Comparison of ENCODE assay signal across 2 cellular contexts in the genomic region with DNA sequence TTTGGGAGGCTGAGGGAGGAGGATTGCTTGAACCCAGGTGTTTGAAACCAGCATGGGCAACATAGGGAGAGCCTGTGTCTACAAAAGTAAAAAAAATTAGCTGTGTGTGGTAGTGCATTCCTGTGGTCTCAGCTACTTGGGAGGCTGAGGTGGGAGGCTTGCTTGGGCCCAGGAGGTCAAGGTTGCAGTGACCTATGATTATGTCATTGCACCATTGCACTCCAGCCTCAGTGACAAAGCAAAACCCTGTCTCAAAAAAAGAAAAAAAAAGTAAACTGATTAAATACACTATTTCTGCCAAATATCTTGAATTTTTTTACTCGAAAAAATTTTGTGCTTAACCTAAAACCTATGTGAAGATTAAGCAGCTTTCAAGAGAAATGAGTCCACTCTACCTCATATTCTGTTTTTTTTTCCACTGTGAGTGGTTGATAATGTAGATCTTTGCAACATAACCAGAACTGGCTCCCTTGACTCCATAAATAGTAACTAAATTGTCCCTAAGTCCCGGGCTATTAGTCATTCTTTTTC.
TF ChIP-seq lines count a peak whose summit lies in the region.

No MANE protein-coding gene starts in this region.

TF ChIP-seq in IMR-90, 13 proteins besides CTCF, POLR2A, EP300 and RAD21:
- TF ChIP-seq MAZ (IDR thresholded peaks at IDR 0.05; ENCODE audit: borderline replicate concordance, low read depth, low read length), result no peak
- TF ChIP-seq NFE2L2 (IDR thresholded peaks at IDR 0.05; ENCODE audit: low read depth, low read length), result peak; percentile 61; the same call in 1 of the 2 replicates

TF ChIP-seq in HepG2, 621 proteins besides CTCF, POLR2A, EP300 and RAD21 (continues in another document):
- TF ChIP-seq ZBTB7A (CRISPR knock-in tag; IDR thresholded peaks at IDR 0.05) (no peak), ZNF567 (CRISPR knock-in tag; IDR thresholded peaks at IDR 0.05; ENCODE audit: borderline replicate concordance) (no peak), TCF12 (IDR thresholded peaks at IDR 0.05) (no peak), TCF12 (CRISPR knock-in tag; IDR thresholded peaks at IDR 0.05) (no peak), ZNF510 (CRISPR knock-in tag; IDR thresholded peaks at IDR 0.05; ENCODE audit: low read depth) (no peak), ATRX (CRISPR knock-in tag; IDR thresholded peaks at IDR 0.05; ENCODE audit: borderline replicate concordance) (no peak), GTF3A (CRISPR knock-in tag; conservative IDR thresholded peaks at IDR 0.05) (no peak), ZNF713 (CRISPR knock-in tag; IDR thresholded peaks at IDR 0.05) (no peak), LCORL (IDR thresholded peaks at IDR 0.05) (no peak), LCORL (CRISPR knock-in tag; IDR thresholded peaks at IDR 0.05) (no peak), SAFB2 (CRISPR knock-in tag; IDR thresholded peaks at IDR 0.05; ENCODE audit: borderline replicate concordance, low read depth) (no peak), ADNP (CRISPR knock-in tag; IDR thresholded peaks at IDR 0.05) (0 out of 2 replicates have a peak, but pooled peaks have one; percentile 31), IRF2 (CRISPR knock-in tag; IDR thresholded peaks at IDR 0.05) (no peak), NFYC (CRISPR knock-in tag; IDR thresholded peaks at IDR 0.05) (no peak), ZNF331 (CRISPR knock-in tag; IDR thresholded peaks at IDR 0.05) (no peak), ZNF350 (CRISPR knock-in tag; IDR thresholded peaks at IDR 0.05; ENCODE audit: borderline replicate concordance, low read depth) (no peak), PHB2 (IDR thresholded peaks at IDR 0.05; ENCODE audit: partially characterized antibody) (no peak), NR2F1 (CRISPR knock-in tag; IDR thresholded peaks at IDR 0.05) (peak; percentile 91 to 93), ZSCAN25 (CRISPR knock-in tag; IDR thresholded peaks at IDR 0.05) (no peak), NFYB (CRISPR knock-in tag; IDR thresholded peaks at IDR 0.05) (no peak), TCF7 (IDR thresholded peaks at IDR 0.05; ENCODE audit: low read depth) (no peak), POLR2G (IDR thresholded peaks at IDR 0.05; ENCODE audit: low read depth, low read length) (no peak), NR2F2 (IDR thresholded peaks at IDR 0.05; ENCODE audit: borderline replicate concordance, low read depth) (peak; percentile 71), ZNF234 (CRISPR knock-in tag; conservative IDR thresholded peaks at IDR 0.05) (no peak), SP5 (CRISPR knock-in tag; IDR thresholded peaks at IDR 0.05; ENCODE audit: borderline replicate concordance, low read depth) (no peak), RCOR2 (CRISPR knock-in tag; IDR thresholded peaks at IDR 0.05) (0 out of 2 replicates have a peak, but pooled peaks have one; percentile 21), ZNF496 (CRISPR knock-in tag; IDR thresholded peaks at IDR 0.05; ENCODE audit: insufficient replicate concordance) (no peak), GATA4 (IDR thresholded peaks at IDR 0.05; ENCODE audit: borderline replicate concordance, low read depth) (no peak), SRSF1 (optimal IDR thresholded peaks at IDR 0.05; ENCODE audit: low read depth, low read length) (no peak), ZNF883 (CRISPR knock-in tag; IDR thresholded peaks at IDR 0.05; ENCODE audit: not compliant biosample characterization) (no peak), ZNF24 (IDR thresholded peaks at IDR 0.05) (no peak), ZNF430 (CRISPR knock-in tag; IDR thresholded peaks at IDR 0.05) (no peak), EZH2 (conservative IDR thresholded peaks at IDR 0.05; ENCODE audit: low read depth, low read length) (no peak), ZNF326 (CRISPR knock-in tag; IDR thresholded peaks at IDR 0.05; ENCODE audit: borderline replicate concordance) (no peak), ZZZ3 (CRISPR knock-in tag; IDR thresholded peaks at IDR 0.05; ENCODE audit: borderline replicate concordance) (no peak)
- TF ChIP-seq, protein P1, sequence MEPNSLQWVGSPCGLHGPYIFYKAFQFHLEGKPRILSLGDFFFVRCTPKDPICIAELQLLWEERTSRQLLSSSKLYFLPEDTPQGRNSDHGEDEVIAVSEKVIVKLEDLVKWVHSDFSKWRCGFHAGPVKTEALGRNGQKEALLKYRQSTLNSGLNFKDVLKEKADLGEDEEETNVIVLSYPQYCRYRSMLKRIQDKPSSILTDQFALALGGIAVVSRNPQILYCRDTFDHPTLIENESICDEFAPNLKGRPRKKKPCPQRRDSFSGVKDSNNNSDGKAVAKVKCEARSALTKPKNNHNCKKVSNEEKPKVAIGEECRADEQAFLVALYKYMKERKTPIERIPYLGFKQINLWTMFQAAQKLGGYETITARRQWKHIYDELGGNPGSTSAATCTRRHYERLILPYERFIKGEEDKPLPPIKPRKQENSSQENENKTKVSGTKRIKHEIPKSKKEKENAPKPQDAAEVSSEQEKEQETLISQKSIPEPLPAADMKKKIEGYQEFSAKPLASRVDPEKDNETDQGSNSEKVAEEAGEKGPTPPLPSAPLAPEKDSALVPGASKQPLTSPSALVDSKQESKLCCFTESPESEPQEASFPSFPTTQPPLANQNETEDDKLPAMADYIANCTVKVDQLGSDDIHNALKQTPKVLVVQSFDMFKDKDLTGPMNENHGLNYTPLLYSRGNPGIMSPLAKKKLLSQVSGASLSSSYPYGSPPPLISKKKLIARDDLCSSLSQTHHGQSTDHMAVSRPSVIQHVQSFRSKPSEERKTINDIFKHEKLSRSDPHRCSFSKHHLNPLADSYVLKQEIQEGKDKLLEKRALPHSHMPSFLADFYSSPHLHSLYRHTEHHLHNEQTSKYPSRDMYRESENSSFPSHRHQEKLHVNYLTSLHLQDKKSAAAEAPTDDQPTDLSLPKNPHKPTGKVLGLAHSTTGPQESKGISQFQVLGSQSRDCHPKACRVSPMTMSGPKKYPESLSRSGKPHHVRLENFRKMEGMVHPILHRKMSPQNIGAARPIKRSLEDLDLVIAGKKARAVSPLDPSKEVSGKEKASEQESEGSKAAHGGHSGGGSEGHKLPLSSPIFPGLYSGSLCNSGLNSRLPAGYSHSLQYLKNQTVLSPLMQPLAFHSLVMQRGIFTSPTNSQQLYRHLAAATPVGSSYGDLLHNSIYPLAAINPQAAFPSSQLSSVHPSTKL (CRISPR knock-in tag; IDR thresholded peaks at IDR 0.05), result peak; percentile 72
- TF ChIP-seq, protein P2, sequence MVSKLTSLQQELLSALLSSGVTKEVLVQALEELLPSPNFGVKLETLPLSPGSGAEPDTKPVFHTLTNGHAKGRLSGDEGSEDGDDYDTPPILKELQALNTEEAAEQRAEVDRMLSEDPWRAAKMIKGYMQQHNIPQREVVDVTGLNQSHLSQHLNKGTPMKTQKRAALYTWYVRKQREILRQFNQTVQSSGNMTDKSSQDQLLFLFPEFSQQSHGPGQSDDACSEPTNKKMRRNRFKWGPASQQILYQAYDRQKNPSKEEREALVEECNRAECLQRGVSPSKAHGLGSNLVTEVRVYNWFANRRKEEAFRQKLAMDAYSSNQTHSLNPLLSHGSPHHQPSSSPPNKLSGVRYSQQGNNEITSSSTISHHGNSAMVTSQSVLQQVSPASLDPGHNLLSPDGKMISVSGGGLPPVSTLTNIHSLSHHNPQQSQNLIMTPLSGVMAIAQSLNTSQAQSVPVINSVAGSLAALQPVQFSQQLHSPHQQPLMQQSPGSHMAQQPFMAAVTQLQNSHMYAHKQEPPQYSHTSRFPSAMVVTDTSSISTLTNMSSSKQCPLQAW (CRISPR knock-in tag; IDR thresholded peaks at IDR 0.05), result no peak
- TF ChIP-seq, protein P3, sequence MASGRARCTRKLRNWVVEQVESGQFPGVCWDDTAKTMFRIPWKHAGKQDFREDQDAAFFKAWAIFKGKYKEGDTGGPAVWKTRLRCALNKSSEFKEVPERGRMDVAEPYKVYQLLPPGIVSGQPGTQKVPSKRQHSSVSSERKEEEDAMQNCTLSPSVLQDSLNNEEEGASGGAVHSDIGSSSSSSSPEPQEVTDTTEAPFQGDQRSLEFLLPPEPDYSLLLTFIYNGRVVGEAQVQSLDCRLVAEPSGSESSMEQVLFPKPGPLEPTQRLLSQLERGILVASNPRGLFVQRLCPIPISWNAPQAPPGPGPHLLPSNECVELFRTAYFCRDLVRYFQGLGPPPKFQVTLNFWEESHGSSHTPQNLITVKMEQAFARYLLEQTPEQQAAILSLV (CRISPR knock-in tag; IDR thresholded peaks at IDR 0.05; ENCODE audit: borderline replicate concordance), result no peak
- TF ChIP-seq, protein P4, sequence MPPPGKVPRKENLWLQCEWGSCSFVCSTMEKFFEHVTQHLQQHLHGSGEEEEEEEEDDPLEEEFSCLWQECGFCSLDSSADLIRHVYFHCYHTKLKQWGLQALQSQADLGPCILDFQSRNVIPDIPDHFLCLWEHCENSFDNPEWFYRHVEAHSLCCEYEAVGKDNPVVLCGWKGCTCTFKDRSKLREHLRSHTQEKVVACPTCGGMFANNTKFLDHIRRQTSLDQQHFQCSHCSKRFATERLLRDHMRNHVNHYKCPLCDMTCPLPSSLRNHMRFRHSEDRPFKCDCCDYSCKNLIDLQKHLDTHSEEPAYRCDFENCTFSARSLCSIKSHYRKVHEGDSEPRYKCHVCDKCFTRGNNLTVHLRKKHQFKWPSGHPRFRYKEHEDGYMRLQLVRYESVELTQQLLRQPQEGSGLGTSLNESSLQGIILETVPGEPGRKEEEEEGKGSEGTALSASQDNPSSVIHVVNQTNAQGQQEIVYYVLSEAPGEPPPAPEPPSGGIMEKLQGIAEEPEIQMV (CRISPR knock-in tag; IDR thresholded peaks at IDR 0.05; ENCODE audit: low read depth), result no peak
- TF ChIP-seq, protein P5, sequence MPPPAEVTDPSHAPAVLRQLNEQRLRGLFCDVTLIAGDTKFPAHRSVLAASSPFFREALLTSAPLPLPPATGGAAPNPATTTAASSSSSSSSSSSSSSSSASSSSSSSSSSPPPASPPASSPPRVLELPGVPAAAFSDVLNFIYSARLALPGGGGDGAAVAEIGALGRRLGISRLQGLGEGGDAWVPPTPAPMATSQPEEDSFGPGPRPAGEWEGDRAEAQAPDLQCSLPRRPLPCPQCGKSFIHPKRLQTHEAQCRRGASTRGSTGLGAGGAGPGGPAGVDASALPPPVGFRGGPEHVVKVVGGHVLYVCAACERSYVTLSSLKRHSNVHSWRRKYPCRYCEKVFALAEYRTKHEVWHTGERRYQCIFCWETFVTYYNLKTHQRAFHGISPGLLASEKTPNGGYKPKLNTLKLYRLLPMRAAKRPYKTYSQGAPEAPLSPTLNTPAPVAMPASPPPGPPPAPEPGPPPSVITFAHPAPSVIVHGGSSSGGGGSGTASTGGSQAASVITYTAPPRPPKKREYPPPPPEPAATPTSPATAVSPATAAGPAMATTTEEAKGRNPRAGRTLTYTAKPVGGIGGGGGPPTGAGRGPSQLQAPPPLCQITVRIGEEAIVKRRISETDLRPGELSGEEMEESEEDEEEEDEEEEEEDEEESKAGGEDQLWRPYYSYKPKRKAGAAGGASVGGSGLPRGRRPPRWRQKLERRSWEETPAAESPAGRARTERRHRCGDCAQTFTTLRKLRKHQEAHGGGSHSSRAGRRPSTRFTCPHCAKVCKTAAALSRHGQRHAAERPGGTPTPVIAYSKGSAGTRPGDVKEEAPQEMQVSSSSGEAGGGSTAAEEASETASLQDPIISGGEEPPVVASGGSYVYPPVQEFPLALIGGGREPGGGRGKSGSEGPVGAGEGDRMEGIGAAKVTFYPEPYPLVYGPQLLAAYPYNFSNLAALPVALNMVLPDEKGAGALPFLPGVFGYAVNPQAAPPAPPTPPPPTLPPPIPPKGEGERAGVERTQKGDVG (CRISPR knock-in tag; IDR thresholded peaks at IDR 0.05; ENCODE audit: borderline replicate concordance), result no peak
- TF ChIP-seq, protein P6, sequence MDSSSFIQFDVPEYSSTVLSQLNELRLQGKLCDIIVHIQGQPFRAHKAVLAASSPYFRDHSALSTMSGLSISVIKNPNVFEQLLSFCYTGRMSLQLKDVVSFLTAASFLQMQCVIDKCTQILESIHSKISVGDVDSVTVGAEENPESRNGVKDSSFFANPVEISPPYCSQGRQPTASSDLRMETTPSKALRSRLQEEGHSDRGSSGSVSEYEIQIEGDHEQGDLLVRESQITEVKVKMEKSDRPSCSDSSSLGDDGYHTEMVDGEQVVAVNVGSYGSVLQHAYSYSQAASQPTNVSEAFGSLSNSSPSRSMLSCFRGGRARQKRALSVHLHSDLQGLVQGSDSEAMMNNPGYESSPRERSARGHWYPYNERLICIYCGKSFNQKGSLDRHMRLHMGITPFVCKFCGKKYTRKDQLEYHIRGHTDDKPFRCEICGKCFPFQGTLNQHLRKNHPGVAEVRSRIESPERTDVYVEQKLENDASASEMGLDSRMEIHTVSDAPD (CRISPR knock-in tag; IDR thresholded peaks at IDR 0.05), result no peak
- TF ChIP-seq, protein P7, sequence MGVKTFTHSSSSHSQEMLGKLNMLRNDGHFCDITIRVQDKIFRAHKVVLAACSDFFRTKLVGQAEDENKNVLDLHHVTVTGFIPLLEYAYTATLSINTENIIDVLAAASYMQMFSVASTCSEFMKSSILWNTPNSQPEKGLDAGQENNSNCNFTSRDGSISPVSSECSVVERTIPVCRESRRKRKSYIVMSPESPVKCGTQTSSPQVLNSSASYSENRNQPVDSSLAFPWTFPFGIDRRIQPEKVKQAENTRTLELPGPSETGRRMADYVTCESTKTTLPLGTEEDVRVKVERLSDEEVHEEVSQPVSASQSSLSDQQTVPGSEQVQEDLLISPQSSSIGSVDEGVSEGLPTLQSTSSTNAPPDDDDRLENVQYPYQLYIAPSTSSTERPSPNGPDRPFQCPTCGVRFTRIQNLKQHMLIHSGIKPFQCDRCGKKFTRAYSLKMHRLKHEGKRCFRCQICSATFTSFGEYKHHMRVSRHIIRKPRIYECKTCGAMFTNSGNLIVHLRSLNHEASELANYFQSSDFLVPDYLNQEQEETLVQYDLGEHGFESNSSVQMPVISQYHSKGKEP (CRISPR knock-in tag; IDR thresholded peaks at IDR 0.05), result no peak
- TF ChIP-seq, protein P8, sequence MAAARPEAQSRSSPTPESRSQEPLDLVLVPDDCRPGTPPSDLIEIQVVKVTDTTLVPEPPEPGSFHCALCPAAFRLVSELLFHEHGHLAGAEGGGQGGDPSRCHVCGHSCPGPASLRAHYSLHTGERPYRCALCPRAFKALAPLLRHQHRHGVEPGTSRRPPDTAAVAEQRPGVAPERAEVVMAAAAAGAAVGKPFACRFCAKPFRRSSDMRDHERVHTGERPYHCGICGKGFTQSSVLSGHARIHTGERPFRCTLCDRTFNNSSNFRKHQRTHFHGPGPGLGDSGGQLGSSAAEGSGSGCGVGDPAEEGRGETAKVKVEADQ (CRISPR knock-in tag; IDR thresholded peaks at IDR 0.05; ENCODE audit: borderline replicate concordance), result no peak
- TF ChIP-seq, protein P9, sequence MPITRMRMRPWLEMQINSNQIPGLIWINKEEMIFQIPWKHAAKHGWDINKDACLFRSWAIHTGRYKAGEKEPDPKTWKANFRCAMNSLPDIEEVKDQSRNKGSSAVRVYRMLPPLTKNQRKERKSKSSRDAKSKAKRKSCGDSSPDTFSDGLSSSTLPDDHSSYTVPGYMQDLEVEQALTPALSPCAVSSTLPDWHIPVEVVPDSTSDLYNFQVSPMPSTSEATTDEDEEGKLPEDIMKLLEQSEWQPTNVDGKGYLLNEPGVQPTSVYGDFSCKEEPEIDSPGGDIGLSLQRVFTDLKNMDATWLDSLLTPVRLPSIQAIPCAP (CRISPR knock-in tag; IDR thresholded peaks at IDR 0.05; ENCODE audit: low read depth), result no peak
- TF ChIP-seq, protein P10, sequence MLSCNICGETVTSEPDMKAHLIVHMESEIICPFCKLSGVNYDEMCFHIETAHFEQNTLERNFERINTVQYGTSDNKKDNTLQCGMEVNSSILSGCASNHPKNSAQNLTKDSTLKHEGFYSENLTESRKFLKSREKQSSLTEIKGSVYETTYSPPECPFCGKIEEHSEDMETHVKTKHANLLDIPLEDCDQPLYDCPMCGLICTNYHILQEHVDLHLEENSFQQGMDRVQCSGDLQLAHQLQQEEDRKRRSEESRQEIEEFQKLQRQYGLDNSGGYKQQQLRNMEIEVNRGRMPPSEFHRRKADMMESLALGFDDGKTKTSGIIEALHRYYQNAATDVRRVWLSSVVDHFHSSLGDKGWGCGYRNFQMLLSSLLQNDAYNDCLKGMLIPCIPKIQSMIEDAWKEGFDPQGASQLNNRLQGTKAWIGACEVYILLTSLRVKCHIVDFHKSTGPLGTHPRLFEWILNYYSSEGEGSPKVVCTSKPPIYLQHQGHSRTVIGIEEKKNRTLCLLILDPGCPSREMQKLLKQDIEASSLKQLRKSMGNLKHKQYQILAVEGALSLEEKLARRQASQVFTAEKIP (CRISPR knock-in tag; IDR thresholded peaks at IDR 0.05; ENCODE audit: borderline replicate concordance), result no peak
